13 cellular contexts compared by ENCODE assay signal in genomic region chr6:105178636-105179035, GRCh38. TPM values are rescaled to one million over a fixed set of nuclear protein-coding genes. Genes with fewer than 3 reads are reported as not detected.
DNase-seq lines count a peak whose midpoint lies in the region; ATAC-seq, FAIRE-seq and TF ChIP-seq lines count a peak whose summit lies in the region.
"Had no signal": no experiment of that assay in that cellular context is flagged by ENCODE, and none has a peak within 500 bp of the region (broad histone marks: within the 10 kb centered on the region; RNA-seq: fewer than 3 reads in every experiment).

No MANE protein-coding gene starts in this region.

- no peak overlapping the region for H3K9ac ChIP-seq in endothelial cell of umbilical vein (replicated peaks; ENCODE audit: extremely low read depth, insufficient read depth, low read length)

- H3K4me2 ChIP-seq in endothelial cell of umbilical vein (ENCODE audit: insufficient read depth, low read length) = peak overlapping the region; percentile 16
- H3K4me2 ChIP-seq in osteoblast (ENCODE audit: insufficient read depth, low read length) = peak overlapping the region; percentile 86

- peaks cover 28% of the 10 kb centered on the region for H3K4me1 Mint-ChIP-seq in Calu3 (ENCODE audit: low read depth, unreplicated experiment)

- H3K4me3 ChIP-seq in Panc1 (ENCODE audit: low read depth in 2 of 2, low read length in 2 of 2) = peak overlapping the region; percentile 66 to 67
- no peak overlapping the region for H3K4me3 ChIP-seq in endothelial cell of umbilical vein (replicated peaks in 1 of 3; ENCODE audit: insufficient read depth in 1 of 3, low read depth in 1 of 3, low read length in 3 of 3)
- H3K4me3 ChIP-seq in osteoblast (ENCODE audit: insufficient read depth, low read length) = peak overlapping the region; percentile 82

- no peak overlapping the region for H2AFZ ChIP-seq in endothelial cell of umbilical vein (ENCODE audit: low read depth, low read length)
- H2AFZ ChIP-seq in osteoblast (ENCODE audit: low read length) = no peak overlapping the region

- H3K27me3 Mint-ChIP-seq in Calu3 (ENCODE audit: unreplicated experiment) = no peaks in the 10 kb centered on the region

- intact Hi-C loops in Calu3 (cut with micrococcal nuclease; ENCODE audit: unreplicated experiment) (no loop called here), Panc1 (cut with micrococcal nuclease; ENCODE audit: unreplicated experiment) (no loop called here), endothelial cell of umbilical vein (cut with micrococcal nuclease) (loop anchor here (2.0 kb wide), 2 partner anchors 42 to 224 kb away; partner anchors contain the start of gene PREP)

- in situ Hi-C loops in Panc1 (cut with HindIII; ENCODE audit: low pct_unique_long_range_greater_than_20kb, low sequenced_read_pairs) = no loop called here

- CTCF ChIA-PET in Calu3 (lab: Charles Lee) = no interaction called here
- CTCF ChIA-PET in Panc1 (lab: Charles Lee) = no interaction called here
- CTCF ChIA-PET in endothelial cell of umbilical vein (lab: Charles Lee) = interaction anchor here (1.0 to 1.6 kb wide), 2 partner anchors 32 to 91 kb away, joined by 3 read pairs; no protein-coding TSS in a partner anchor

- POLR2A ChIA-PET in Panc1 (lab: Charles Lee) (no interaction called here), endothelial cell of umbilical vein (lab: Charles Lee) (no interaction called here)

- H3K36me3 ChIP-seq in Panc1 (ENCODE audit: control insufficient read depth, insufficient read depth, low read length) (no peaks in the 10 kb centered on the region), endothelial cell of umbilical vein (ENCODE audit: control insufficient read depth in 2 of 2, extremely low read depth in 1 of 2, insufficient read depth in 2 of 2, low read length in 2 of 2) (no peaks in the 10 kb centered on the region), osteoblast (ENCODE audit: insufficient read depth, low read length) (no peaks in the 10 kb centered on the region)

- peak; percentile 8 for FAIRE-seq in endothelial cell of umbilical vein (lab: Jason Lieb, UNC)

- no peak for TF ChIP-seq POLR2A in endothelial cell of umbilical vein (IDR thresholded peaks at IDR 0.05; ENCODE audit: low read depth, low read length)

- DNase-seq in Calu3 = no peak
- DNase-seq in Panc1 (ENCODE audit: low read depth, low spot score) = no peak
- no peak for DNase-seq in endothelial cell of umbilical vein (ENCODE audit: low read depth, low spot score)
- no peak for DNase-seq in osteoblast (ENCODE audit: insufficient read length, low spot score, missing footprints)
- no peak for DNase-seq in SKM-1 treated with dmso at 0.1 percent for 144 hours (lab: John Stamatoyannopoulos, UW; ENCODE audit: unreplicated experiment)
- no peak for DNase-seq in NCI-H82 treated with DMSO at 0.1 percent for 48 hours (lab: John Stamatoyannopoulos, UW; ENCODE audit: unreplicated experiment)
- DNase-seq in Ammon's horn (ENCODE audit: low spot score) = no peak
- DNase-seq: activated CD8-positive, alpha-beta memory T cell treated with anti-CD3 and anti-CD28 coated beads, Interleukin-2, amount 50 U/mL, for 48 hours; CD4-positive, alpha-beta memory T cell; KG1; NCI-H146 had no signal

- BruUV-seq in Calu3 (replicated peaks; lab: Mats Ljungman, UMichigan) = no TSS peak
- BruUV-seq in Panc1 (replicated peaks; lab: Mats Ljungman, UMichigan) = no TSS peak
- BruUV-seq in endothelial cell of umbilical vein (replicated peaks; lab: Mats Ljungman, UMichigan) = no TSS peak

- H3K4me3 Mint-ChIP-seq in Calu3 (ENCODE audit: low read depth, unreplicated experiment) = peak overlapping the region; percentile 71

- dilution Hi-C loops in endothelial cell of umbilical vein (cut with MboI; ENCODE audit: extremely low pct_ligation_motif_present, low sequenced_read_pairs) = no loop called here

- ATAC-seq in Panc1 (no peak), GM21528 (IDR thresholded peaks at IDR 0.05; ENCODE audit: low FRiP score, unreplicated experiment) (no peak)

- H3K27ac Mint-ChIP-seq in Calu3 (ENCODE audit: unreplicated experiment) = no peak overlapping the region
- H3K27ac Mint-ChIP-seq: CD4-positive, alpha-beta memory T cell had no signal

- no peak for TF ChIP-seq CTCF in Calu3 (IDR thresholded peaks at IDR 0.05; ENCODE audit: unreplicated experiment)
- no peak for TF ChIP-seq CTCF in Panc1 (IDR thresholded peaks at IDR 0.05)
- TF ChIP-seq CTCF in endothelial cell of umbilical vein (IDR thresholded peaks at IDR 0.05; ENCODE audit: extremely low read depth in 1 of 2, insufficient read depth in 1 of 2, low read depth in 1 of 2, low read length in 2 of 2) = no peak
- no peak for TF ChIP-seq CTCF in osteoblast (IDR thresholded peaks at IDR 0.05; ENCODE audit: extremely low read depth, low read depth, low read length)

- H4K20me1 ChIP-seq in endothelial cell of umbilical vein (replicated peaks; ENCODE audit: control insufficient read depth, extremely low read depth, insufficient read depth, low read length) = no peaks in the 10 kb centered on the region
- H4K20me1 ChIP-seq in osteoblast (ENCODE audit: insufficient read depth, low read length) = no peaks in the 10 kb centered on the region

- H3K79me2 ChIP-seq in endothelial cell of umbilical vein (ENCODE audit: control insufficient read depth, insufficient read depth, low read length) = no peaks in the 10 kb centered on the region
- H3K79me2 ChIP-seq in osteoblast (ENCODE audit: insufficient read depth, low read length) = peaks cover 31% of the 10 kb centered on the region

- H3K27ac ChIP-seq in Panc1 (ENCODE audit: low read length) = peak overlapping the region; percentile 84
- H3K27ac ChIP-seq in endothelial cell of umbilical vein (ENCODE audit: insufficient read depth, low read depth, low read length) = no peak overlapping the region
- H3K27ac ChIP-seq in osteoblast (ENCODE audit: low read depth, low read length) = peak overlapping the region; percentile 90
- H3K27ac ChIP-seq: SK-N-MC had no signal

- H3K4me1 ChIP-seq in Panc1 (ENCODE audit: control insufficient read depth, insufficient read depth, low read length) = peaks cover 44% of the 10 kb centered on the region
- peaks cover 12% of the 10 kb centered on the region for H3K4me1 ChIP-seq in endothelial cell of umbilical vein (ENCODE audit: control insufficient read depth, extremely low read depth, insufficient read depth, low read length)
- H3K4me1 ChIP-seq in osteoblast (ENCODE audit: insufficient read depth, low read length) = peaks cover 24% of the 10 kb centered on the region

- H3K9me1 ChIP-seq in endothelial cell of umbilical vein (replicated peaks; ENCODE audit: control insufficient read depth, extremely low read depth, insufficient read depth, low read length) = no peaks in the 10 kb centered on the region

- H3K9me3 ChIP-seq in Panc1 (ENCODE audit: control insufficient read depth, insufficient read depth, low read depth, low read length) (no peaks in the 10 kb centered on the region), endothelial cell of umbilical vein (replicated peaks; ENCODE audit: control insufficient read depth, insufficient read depth, low read length) (no peaks in the 10 kb centered on the region), osteoblast (ENCODE audit: low read depth, low read length) (no peaks in the 10 kb centered on the region)

- no peaks in the 10 kb centered on the region for H3K9me3 Mint-ChIP-seq in Calu3 (ENCODE audit: low read depth, unreplicated experiment)

- H3K36me3 Mint-ChIP-seq in Calu3 (ENCODE audit: insufficient read depth, unreplicated experiment) = peaks cover 13% of the 10 kb centered on the region
- H3K36me3 Mint-ChIP-seq: CD4-positive, alpha-beta memory T cell had no signal

- H3K27me3 ChIP-seq in Panc1 (ENCODE audit: control insufficient read depth, insufficient read depth, low read length) (no peaks in the 10 kb centered on the region), endothelial cell of umbilical vein (ENCODE audit: control insufficient read depth in 2 of 2, insufficient read depth in 2 of 2, low read length in 2 of 2) (peaks cover 0 to 2% of the 10 kb centered on the region in 2 experiments), osteoblast (ENCODE audit: insufficient read depth, low read length) (no peaks in the 10 kb centered on the region)

TF ChIP-seq in endothelial cell of umbilical vein, 7 proteins besides CTCF, POLR2A, EP300 and RAD21:
- TF ChIP-seq MYC (IDR thresholded peaks at IDR 0.05; ENCODE audit: low read depth, low read length) (no peak), FOS (IDR thresholded peaks at IDR 0.05; ENCODE audit: borderline replicate concordance, insufficient read depth, low read length) (no peak)
TF ChIP-seq in endothelial cell of umbilical vein: peak in this region for 0.

RNA-seq across cellular contexts. Expression of gene POPDC3, which starts 1.2 kb away (rescaled TPM):
- total RNA-seq in Calu3 (2022) (2.8 and 3.8 TPM in 2 replicates), Panc1 (2021; ENCODE audit: unreplicated experiment) (29.2 TPM), endothelial cell of umbilical vein (1.7 and 3.1 TPM in 2 replicates), osteoblast (32.6 and 41.8 TPM in 2 replicates)
- polyA plus RNA-seq in Panc1 (2012; ENCODE audit: insufficient read length) = 20.2 TPM
- 1.6 TPM in 2 replicates for polyA plus RNA-seq in endothelial cell of umbilical vein
- polyA plus RNA-seq in endothelial cell of umbilical vein (2011; cell fraction: cytosol; rRNA removed) = 0.92 and 1.3 TPM in 2 replicates
- polyA plus RNA-seq in endothelial cell of umbilical vein (2011; cell fraction: nucleus; rRNA removed) = 1.1 and 2.0 TPM in 2 replicates
- polyA plus RNA-seq in endothelial cell of umbilical vein (2012) = 4.0 and 4.1 TPM in 2 replicates
- polyA minus RNA-seq in endothelial cell of umbilical vein = 0.38 TPM in 1 of 2 replicates, not detected in the other
- 0.82 TPM for polyA minus RNA-seq in endothelial cell of umbilical vein (2011; cell fraction: cytosol; rRNA and poly(A)+ RNA removed)
- polyA minus RNA-seq in endothelial cell of umbilical vein (2011; cell fraction: nucleus; rRNA and poly(A)+ RNA removed) = not detected in 2 replicates
- total RNA-seq: CD4-positive, alpha-beta memory T cell had no signal
- polyA plus RNA-seq: CD4-positive, alpha-beta memory T cell had no signal

Comparison
In these comparisons a context has a peak if more than half of its experiments do, and no peak if none do; other contexts are left out.
1. H3K4me3 ChIP-seq: peak in Panc1 (2 of 2) and osteoblast (single experiment); none in endothelial cell of umbilical vein (0 of 3).